Comparison of ENCODE assay signal across 12 cellular contexts in genomic region chr18:35024965-35025364, GRCh38. TPM values are rescaled to one million over a fixed set of nuclear protein-coding genes. Genes with fewer than 3 reads are reported as not detected.
DNase-seq lines count a peak whose midpoint lies in the region; ATAC-seq and TF ChIP-seq lines count a peak whose summit lies in the region.
"Had no signal": no experiment of that assay in that cellular context is flagged by ENCODE, and none has a peak within 500 bp of the region (broad histone marks: within the 10 kb centered on the region; RNA-seq: fewer than 3 reads in every experiment).

No MANE protein-coding gene starts in this region.

- no peaks in the 10 kb centered on the region for H3K9me2 ChIP-seq in GM23248 (ENCODE audit: insufficient read depth)

- in situ Hi-C loops in GM23248 (cut with MboI) (no loop called here), GM13977 (cut with MboI; ENCODE audit: low pct_unique_long_range_greater_than_20kb, low sequenced_read_pairs, unreplicated experiment) (loop anchor here (25.0 kb wide), 1 partner anchor 337 kb away; no protein-coding TSS in a partner anchor)

- H3K9ac ChIP-seq in GM23248, result no peak overlapping the region

- ATAC-seq in left lung (peak; percentile 88), HG02798 (IDR thresholded peaks at IDR 0.05; ENCODE audit: poor library complexity, unreplicated experiment) (no peak), HG03354 (IDR thresholded peaks at IDR 0.05; ENCODE audit: poor library complexity, severe bottlenecking, unreplicated experiment) (no peak)

- H3K36me3 ChIP-seq in GM23248 (ENCODE audit: low read depth), result no peaks in the 10 kb centered on the region
- no peaks in the 10 kb centered on the region for H3K36me3 ChIP-seq in left lung

- TF ChIP-seq CTCF in coronary artery (IDR thresholded peaks at IDR 0.05), result no peak
- no peak for TF ChIP-seq CTCF in left lung (IDR thresholded peaks at IDR 0.05)
- TF ChIP-seq CTCF in GM13977 (IDR thresholded peaks at IDR 0.05; ENCODE audit: extremely low read depth, insufficient read depth, missing control alignments), result no peak

- H4K20me1 ChIP-seq in GM23248 (ENCODE audit: insufficient read depth), result no peaks in the 10 kb centered on the region

- H3K4me1 ChIP-seq in GM23248 (ENCODE audit: insufficient read depth) (peaks cover 46% of the 10 kb centered on the region), left lung (peaks cover 8 to 28% of the 10 kb centered on the region in 2 donors)

- H2AFZ ChIP-seq in GM23248, result 0 out of 2 replicates have a peak overlapping the region, but pooled peaks have one; percentile 1

- H3K27ac ChIP-seq in GM23248 (peak overlapping the region; percentile 17), coronary artery (peak overlapping the region in 1 of 2 donors; percentile 48), left lung (peak overlapping the region in 1 of 2 donors; percentile 40)
- H3K27ac ChIP-seq: HL-60 had no signal

- H3K79me2 ChIP-seq in GM23248 (ENCODE audit: insufficient read depth), result no peaks in the 10 kb centered on the region

- peaks cover 30% of the 10 kb centered on the region for H3F3A ChIP-seq in GM23248 (ENCODE audit: insufficient read depth)

- 0 to 14% methylated on average over 1 of the region's 1 CpG for WGBS in GM23248 (ENCODE audit: low coverage in 1 of 2, low lambda C conversion rate in 2 of 2, missing lambda C conversion rate in 2 of 2), 2 experiments

- H3K4me2 ChIP-seq in GM23248 (ENCODE audit: unreplicated experiment), result peak overlapping the region; percentile 16

- intact Hi-C loops in left lung (cut with DNase I), result no loop called here

- H3K27me3 ChIP-seq in GM23248 (replicated peaks; ENCODE audit: insufficient read depth) (no peaks in the 10 kb centered on the region), left lung (no peaks in the 10 kb centered on the region)

- no peak overlapping the region for H3K4me3 ChIP-seq in GM23248
- H3K4me3 ChIP-seq in coronary artery, result no peak overlapping the region
- H3K4me3 ChIP-seq in left lung, result no peak overlapping the region

- DNase-seq in GM23248, result peak; percentile 82
- peak; percentile 85 for DNase-seq in coronary artery (ENCODE audit: low spot score)
- peak in 1 of 2 donors; percentile 73 for DNase-seq in left lung
- DNase-seq in stromal cell of bone marrow (ENCODE audit: low read depth), result peak; percentile 92
- DNase-seq in NCI-H82 treated with DMSO at 0.1 percent for 48 hours (lab: John Stamatoyannopoulos, UW; ENCODE audit: unreplicated experiment), result no peak
- no peak for DNase-seq in GM13977 (ENCODE audit: low spot score)
- DNase-seq: activated CD4-positive, alpha-beta T cell treated with anti-CD3 and anti-CD28 coated beads, Interleukin-2, amount 10 ng/mL, durations not matched to agents 7 days and 5 days; activated naive CD8-positive, alpha-beta T cell treated with anti-CD3 and anti-CD28 coated beads for 36 hours; NCI-H2081 had no signal

- H3K9me3 ChIP-seq in GM23248 (ENCODE audit: low read depth) (no peaks in the 10 kb centered on the region), left lung (no peaks in the 10 kb centered on the region)

RNA-seq across cellular contexts. Expression of gene MAPRE2, which starts 16.2 kb away (rescaled TPM):
- total RNA-seq in GM23248 (2014; rRNA removed; shearing (Covaris generic)), result 6.1 and 11.2 TPM in 2 replicates
- polyA plus RNA-seq in GM23248 (2016; fragmentation: Nextera tagmentation; extraction: Ambion mirVana), result 16.0 and 16.1 TPM in 2 replicates
- total RNA-seq in left lung, result 10 to 100 TPM; 37.4 to 37.5 TPM

Comparison
In these comparisons a context has a peak if more than half of its experiments do, and no peak if none do; other contexts are left out.
1. DNase-seq: peak in GM23248 (single experiment), coronary artery (single experiment) and stromal cell of bone marrow (single experiment); none in NCI-H82 treated with DMSO at 0.1 percent for 48 hours (single experiment) and GM13977 (single experiment).